10 cellular contexts compared by ENCODE assay signal in the genomic region with DNA sequence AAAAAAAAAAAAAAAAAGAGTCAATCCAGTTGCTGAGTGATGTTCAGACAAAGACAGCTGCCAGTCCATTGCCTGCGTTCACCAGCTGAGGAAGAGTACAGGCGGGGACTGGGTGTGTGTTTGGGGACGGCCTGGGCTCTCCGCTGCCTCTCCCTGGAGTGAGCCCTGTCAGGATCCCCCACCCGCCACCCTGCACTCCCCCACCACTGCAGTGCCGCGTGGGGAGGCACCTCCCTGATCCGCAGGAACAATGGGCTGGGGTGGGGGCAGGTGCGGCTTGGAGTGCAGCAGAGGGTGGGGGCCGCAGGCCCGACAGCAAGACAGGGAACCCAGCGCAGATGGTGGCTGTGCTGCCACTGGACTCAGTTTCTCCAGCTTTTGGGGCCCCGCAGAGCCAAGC. TPM values are rescaled to one million over a fixed set of nuclear protein-coding genes. Genes with fewer than 3 reads are reported as not detected.
DNase-seq lines count a peak whose midpoint lies in the region; ATAC-seq, FAIRE-seq and TF ChIP-seq lines count a peak whose summit lies in the region.
"Had no signal": no experiment of that assay in that cellular context is flagged by ENCODE, and none has a peak within 500 bp of the region (broad histone marks: within the 10 kb centered on the region; RNA-seq: fewer than 3 reads in every experiment).

No MANE protein-coding gene starts in this region.

- ATAC-seq in WTC11 (no peak), GM21576 (IDR thresholded peaks at IDR 0.05; ENCODE audit: unreplicated experiment) (no peak)
- ATAC-seq: mucosa of descending colon had no signal

- CTCF ChIA-PET in WTC11 (lab: Charles Lee), result interaction anchor here (0.7 to 1.4 kb wide), 4 partner anchors 42 to 434 kb away, joined by 3 to 8 read pairs (median 6); no protein-coding TSS in a partner anchor

- TF ChIP-seq CTCF in WTC11 (IDR thresholded peaks at IDR 0.05) (no peak), retinal pigment epithelial cell (conservative IDR thresholded peaks at IDR 0.05; ENCODE audit: low read depth, low read length) (no peak)

- H3K27ac Mint-ChIP-seq in WTC11, result no peak overlapping the region

- H3K36me3 ChIP-seq in small intestine (ENCODE audit: control insufficient read depth in 2 of 2, insufficient read depth in 2 of 2, low read length in 2 of 2), result no peaks in the 10 kb centered on the region

- H3K4me1 Mint-ChIP-seq in WTC11, result peaks cover 9% of the 10 kb centered on the region

- WGBS in small intestine, 3 donors, result 11 to 28% (median 26%) methylated on average over 11 to 13 of the region's 13 CpGs

- peak; percentile 53 for DNase-seq in D341Med (ENCODE audit: low spot score)
- DNase-seq in WTC11 (ENCODE audit: low spot score), result no peak
- no peak for DNase-seq in retinal pigment epithelial cell (ENCODE audit: low read depth)
- no peak for DNase-seq in small intestine
- no peak for DNase-seq in NOMO-1 treated with DMSO at 0.1 percent for 48 hours (lab: John Stamatoyannopoulos, UW; ENCODE audit: unreplicated experiment)
- DNase-seq in NCI-H2107 treated with DMSO at 0.1 percent for 48 hours (lab: John Stamatoyannopoulos, UW; ENCODE audit: unreplicated experiment), result no peak
- DNase-seq: dermis blood vessel endothelial cell had no signal

- H3K4me3 ChIP-seq in iPS-18c (ENCODE audit: insufficient read depth, low read depth, low read length) (peak overlapping the region; percentile 74), retinal pigment epithelial cell (ENCODE audit: low read length) (peak overlapping the region; percentile 42), small intestine (ENCODE audit: low read depth in 1 of 2, low read length in 2 of 2) (no peak overlapping the region)

- H3K27ac ChIP-seq in small intestine (ENCODE audit: low read depth in 1 of 2, low read length in 1 of 2), result no peak overlapping the region

- peaks cover 69% of the 10 kb centered on the region for H3K27me3 Mint-ChIP-seq in WTC11 (ENCODE audit: low read depth)

- H3K36me3 Mint-ChIP-seq in WTC11, result no peaks in the 10 kb centered on the region

- FAIRE-seq in small intestine (lab: Jason Lieb, UNC), result no peak

- H3K27me3 ChIP-seq in small intestine (ENCODE audit: control insufficient read depth in 2 of 2, insufficient read depth in 2 of 2, low read length in 2 of 2), result peaks cover 5 to 8% of the 10 kb centered on the region in 2 donors

- POLR2A ChIA-PET in WTC11 (lab: Charles Lee), result interaction anchor here (0.6 kb wide), 1 partner anchor 269 kb away, joined by 3 read pairs; no protein-coding TSS in a partner anchor

- no peaks in the 10 kb centered on the region for H3K9me3 ChIP-seq in iPS-18c (ENCODE audit: control insufficient read depth, insufficient read depth, low read length)
- no peaks in the 10 kb centered on the region for H3K9me3 ChIP-seq in small intestine (ENCODE audit: control insufficient read depth, low read depth)
- H3K9me3 ChIP-seq: mucosa of descending colon had no signal

- H3K4me3 Mint-ChIP-seq in WTC11, result peak overlapping the region; percentile 69

- H3K4me1 ChIP-seq in small intestine (ENCODE audit: control insufficient read depth in 2 of 2, insufficient read depth in 1 of 2, low read depth in 1 of 2, low read length in 1 of 2), result no peaks in the 10 kb centered on the region

- H3K9me3 Mint-ChIP-seq in WTC11, result peaks cover 12% of the 10 kb centered on the region

TF ChIP-seq in WTC11, 78 proteins besides CTCF, POLR2A, EP300 and RAD21:
- TF ChIP-seq CBFB (CRISPR knock-in tag; IDR thresholded peaks at IDR 0.05; ENCODE audit: low read depth), result no peak
- TF ChIP-seq, protein P1, sequence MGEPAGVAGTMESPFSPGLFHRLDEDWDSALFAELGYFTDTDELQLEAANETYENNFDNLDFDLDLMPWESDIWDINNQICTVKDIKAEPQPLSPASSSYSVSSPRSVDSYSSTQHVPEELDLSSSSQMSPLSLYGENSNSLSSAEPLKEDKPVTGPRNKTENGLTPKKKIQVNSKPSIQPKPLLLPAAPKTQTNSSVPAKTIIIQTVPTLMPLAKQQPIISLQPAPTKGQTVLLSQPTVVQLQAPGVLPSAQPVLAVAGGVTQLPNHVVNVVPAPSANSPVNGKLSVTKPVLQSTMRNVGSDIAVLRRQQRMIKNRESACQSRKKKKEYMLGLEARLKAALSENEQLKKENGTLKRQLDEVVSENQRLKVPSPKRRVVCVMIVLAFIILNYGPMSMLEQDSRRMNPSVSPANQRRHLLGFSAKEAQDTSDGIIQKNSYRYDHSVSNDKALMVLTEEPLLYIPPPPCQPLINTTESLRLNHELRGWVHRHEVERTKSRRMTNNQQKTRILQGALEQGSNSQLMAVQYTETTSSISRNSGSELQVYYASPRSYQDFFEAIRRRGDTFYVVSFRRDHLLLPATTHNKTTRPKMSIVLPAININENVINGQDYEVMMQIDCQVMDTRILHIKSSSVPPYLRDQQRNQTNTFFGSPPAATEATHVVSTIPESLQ (CRISPR knock-in tag; IDR thresholded peaks at IDR 0.05), result no peak
- TF ChIP-seq, protein P2, sequence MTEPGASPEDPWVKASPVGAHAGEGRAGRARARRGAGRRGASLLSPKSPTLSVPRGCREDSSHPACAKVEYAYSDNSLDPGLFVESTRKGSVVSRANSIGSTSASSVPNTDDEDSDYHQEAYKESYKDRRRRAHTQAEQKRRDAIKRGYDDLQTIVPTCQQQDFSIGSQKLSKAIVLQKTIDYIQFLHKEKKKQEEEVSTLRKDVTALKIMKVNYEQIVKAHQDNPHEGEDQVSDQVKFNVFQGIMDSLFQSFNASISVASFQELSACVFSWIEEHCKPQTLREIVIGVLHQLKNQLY (CRISPR knock-in tag; IDR thresholded peaks at IDR 0.05), result no peak
- TF ChIP-seq, protein P3, sequence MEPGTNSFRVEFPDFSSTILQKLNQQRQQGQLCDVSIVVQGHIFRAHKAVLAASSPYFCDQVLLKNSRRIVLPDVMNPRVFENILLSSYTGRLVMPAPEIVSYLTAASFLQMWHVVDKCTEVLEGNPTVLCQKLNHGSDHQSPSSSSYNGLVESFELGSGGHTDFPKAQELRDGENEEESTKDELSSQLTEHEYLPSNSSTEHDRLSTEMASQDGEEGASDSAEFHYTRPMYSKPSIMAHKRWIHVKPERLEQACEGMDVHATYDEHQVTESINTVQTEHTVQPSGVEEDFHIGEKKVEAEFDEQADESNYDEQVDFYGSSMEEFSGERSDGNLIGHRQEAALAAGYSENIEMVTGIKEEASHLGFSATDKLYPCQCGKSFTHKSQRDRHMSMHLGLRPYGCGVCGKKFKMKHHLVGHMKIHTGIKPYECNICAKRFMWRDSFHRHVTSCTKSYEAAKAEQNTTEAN (CRISPR knock-in tag; IDR thresholded peaks at IDR 0.05), result no peak
- TF ChIP-seq GTF2I (CRISPR knock-in tag; conservative IDR thresholded peaks at IDR 0.05), result no peak
- TF ChIP-seq ZNF671 (CRISPR knock-in tag; IDR thresholded peaks at IDR 0.05), result no peak
- TF ChIP-seq ZNF317 (CRISPR knock-in tag; IDR thresholded peaks at IDR 0.05; ENCODE audit: borderline replicate concordance, low read depth), result no peak
- no peak for TF ChIP-seq SMAD3 (CRISPR knock-in tag; IDR thresholded peaks at IDR 0.05; ENCODE audit: borderline replicate concordance)
- TF ChIP-seq ZNF263 (CRISPR knock-in tag; IDR thresholded peaks at IDR 0.05; ENCODE audit: low read depth), result no peak
- TF ChIP-seq KAT7 (CRISPR knock-in tag; IDR thresholded peaks at IDR 0.05; ENCODE audit: borderline replicate concordance), result no peak
- TF ChIP-seq, protein P4, sequence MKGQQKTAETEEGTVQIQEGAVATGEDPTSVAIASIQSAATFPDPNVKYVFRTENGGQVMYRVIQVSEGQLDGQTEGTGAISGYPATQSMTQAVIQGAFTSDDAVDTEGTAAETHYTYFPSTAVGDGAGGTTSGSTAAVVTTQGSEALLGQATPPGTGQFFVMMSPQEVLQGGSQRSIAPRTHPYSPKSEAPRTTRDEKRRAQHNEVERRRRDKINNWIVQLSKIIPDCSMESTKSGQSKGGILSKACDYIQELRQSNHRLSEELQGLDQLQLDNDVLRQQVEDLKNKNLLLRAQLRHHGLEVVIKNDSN (CRISPR knock-in tag; IDR thresholded peaks at IDR 0.05), result no peak
- no peak for TF ChIP-seq ELF4 (CRISPR knock-in tag; IDR thresholded peaks at IDR 0.05; ENCODE audit: low read depth)
- no peak for TF ChIP-seq ETV6 (CRISPR knock-in tag; IDR thresholded peaks at IDR 0.05)
- no peak for TF ChIP-seq JAZF1 (CRISPR knock-in tag; IDR thresholded peaks at IDR 0.05)
- TF ChIP-seq TCF7 (CRISPR knock-in tag; IDR thresholded peaks at IDR 0.05; ENCODE audit: low read depth), result no peak

RNA-seq across cellular contexts. Expression of a gene that starts 1.4 kb away (rescaled TPM):
- 5.0 to 7.2 TPM (median 5.2 TPM) in 3 replicates for total RNA-seq in WTC11 (2021)
- polyA plus RNA-seq in small intestine, result 1 to 10 TPM in 2 of 3 donors, under 1 TPM in 1; 0.54 to 2.6 (median 1.8) TPM

Comparison
In these comparisons a context has a peak if more than half of its experiments do, and no peak if none do; other contexts are left out.
1. H3K4me3 ChIP-seq: peak in iPS-18c (single experiment) and retinal pigment epithelial cell (single experiment); none in small intestine (0 of 2).